In the genomic region with DNA sequence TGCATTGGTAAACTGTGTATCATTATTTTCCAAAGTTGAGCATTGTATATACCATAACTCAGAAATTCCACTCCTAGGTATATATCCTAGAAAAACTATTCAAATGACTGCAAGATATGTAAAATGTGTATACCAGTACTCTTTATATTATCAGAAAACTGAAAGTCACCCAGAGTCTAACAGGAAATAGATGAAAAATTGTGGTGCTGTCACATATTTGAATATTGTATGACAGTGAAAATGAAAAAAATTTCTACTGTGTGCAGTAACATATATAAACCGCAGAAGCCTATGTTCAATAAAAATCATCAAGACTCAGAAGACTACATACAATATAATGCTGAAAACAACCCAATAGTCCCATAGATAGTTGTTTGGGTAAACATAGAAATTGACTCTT, we compare ENCODE assay signal across 1 cellular context.
TF ChIP-seq lines count a peak whose summit lies in the region.

No MANE protein-coding gene starts in this region.

TF ChIP-seq in GM12878, 131 proteins besides CTCF, POLR2A, EP300 and RAD21 (continued from another document):
- TF ChIP-seq, protein P1, sequence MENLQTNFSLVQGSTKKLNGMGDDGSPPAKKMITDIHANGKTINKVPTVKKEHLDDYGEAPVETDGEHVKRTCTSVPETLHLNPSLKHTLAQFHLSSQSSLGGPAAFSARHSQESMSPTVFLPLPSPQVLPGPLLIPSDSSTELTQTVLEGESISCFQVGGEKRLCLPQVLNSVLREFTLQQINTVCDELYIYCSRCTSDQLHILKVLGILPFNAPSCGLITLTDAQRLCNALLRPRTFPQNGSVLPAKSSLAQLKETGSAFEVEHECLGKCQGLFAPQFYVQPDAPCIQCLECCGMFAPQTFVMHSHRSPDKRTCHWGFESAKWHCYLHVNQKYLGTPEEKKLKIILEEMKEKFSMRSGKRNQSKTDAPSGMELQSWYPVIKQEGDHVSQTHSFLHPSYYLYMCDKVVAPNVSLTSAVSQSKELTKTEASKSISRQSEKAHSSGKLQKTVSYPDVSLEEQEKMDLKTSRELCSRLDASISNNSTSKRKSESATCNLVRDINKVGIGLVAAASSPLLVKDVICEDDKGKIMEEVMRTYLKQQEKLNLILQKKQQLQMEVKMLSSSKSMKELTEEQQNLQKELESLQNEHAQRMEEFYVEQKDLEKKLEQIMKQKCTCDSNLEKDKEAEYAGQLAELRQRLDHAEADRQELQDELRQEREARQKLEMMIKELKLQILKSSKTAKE (IDR thresholded peaks at IDR 0.05; ENCODE audit: low read depth, poor library complexity, severe bottlenecking) = no peak
- TF ChIP-seq KLF5 (IDR thresholded peaks at IDR 0.05; ENCODE audit: partially characterized antibody) (no peak), ZNF24 (IDR thresholded peaks at IDR 0.05) (no peak), KAT2A (conservative IDR thresholded peaks at IDR 0.05; ENCODE audit: control insufficient read depth, low read depth, low read length) (no peak), RBBP5 (conservative IDR thresholded peaks at IDR 0.05) (no peak), BMI1 (IDR thresholded peaks at IDR 0.05; ENCODE audit: borderline replicate concordance) (no peak)
- TF ChIP-seq, protein P2, sequence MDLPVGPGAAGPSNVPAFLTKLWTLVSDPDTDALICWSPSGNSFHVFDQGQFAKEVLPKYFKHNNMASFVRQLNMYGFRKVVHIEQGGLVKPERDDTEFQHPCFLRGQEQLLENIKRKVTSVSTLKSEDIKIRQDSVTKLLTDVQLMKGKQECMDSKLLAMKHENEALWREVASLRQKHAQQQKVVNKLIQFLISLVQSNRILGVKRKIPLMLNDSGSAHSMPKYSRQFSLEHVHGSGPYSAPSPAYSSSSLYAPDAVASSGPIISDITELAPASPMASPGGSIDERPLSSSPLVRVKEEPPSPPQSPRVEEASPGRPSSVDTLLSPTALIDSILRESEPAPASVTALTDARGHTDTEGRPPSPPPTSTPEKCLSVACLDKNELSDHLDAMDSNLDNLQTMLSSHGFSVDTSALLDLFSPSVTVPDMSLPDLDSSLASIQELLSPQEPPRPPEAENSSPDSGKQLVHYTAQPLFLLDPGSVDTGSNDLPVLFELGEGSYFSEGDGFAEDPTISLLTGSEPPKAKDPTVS (IDR thresholded peaks at IDR 0.05; ENCODE audit: low read depth, low read length) = no peak
